1 cellular context compared by ENCODE assay signal in genomic region chr19:14871619-14872230, GRCh38.
TF ChIP-seq lines count a peak whose summit lies in the region.

No MANE protein-coding gene starts in this region.

TF ChIP-seq in GM23338, 12 proteins besides CTCF, POLR2A, EP300 and RAD21 (continued from another document):
- no peak for TF ChIP-seq ZNF462 (CRISPR knock-in tag; IDR thresholded peaks at IDR 0.05)
